ENCODE assay signal across 1 cellular context in the genomic region with DNA sequence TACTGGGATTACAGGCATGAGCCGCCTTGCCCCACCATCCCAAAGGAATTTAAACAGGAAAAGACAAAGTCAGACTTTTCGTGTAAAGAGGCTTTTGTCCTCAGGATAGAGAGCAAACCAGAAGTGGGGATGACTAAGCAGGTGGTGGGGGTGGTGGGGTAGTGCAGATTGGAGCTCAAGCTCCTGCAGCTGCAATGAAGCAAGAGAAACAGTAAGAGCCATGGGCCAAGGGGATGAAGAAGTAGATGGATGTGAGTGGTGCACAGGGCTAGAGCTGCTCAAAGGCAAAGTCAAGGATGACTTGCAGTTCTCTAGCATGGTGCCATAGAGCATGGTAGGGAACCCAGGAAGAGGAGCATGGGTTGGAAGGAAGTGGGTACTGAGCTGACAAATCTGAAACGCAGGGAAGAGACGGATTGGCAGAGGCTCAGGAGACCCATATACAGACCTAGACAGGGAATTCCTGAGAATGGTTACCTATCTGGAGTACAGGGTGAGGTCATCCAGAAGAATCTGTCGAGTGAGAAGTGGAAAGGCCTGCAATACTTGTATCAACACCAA.
TF ChIP-seq lines count a peak whose summit lies in the region.

No MANE protein-coding gene starts in this region.

TF ChIP-seq in K562, 482 proteins besides CTCF, POLR2A, EP300 and RAD21 (continued from another document):
- TF ChIP-seq CREM (IDR thresholded peaks at IDR 0.05; ENCODE audit: low read depth) (no peak), L3MBTL2 (IDR thresholded peaks at IDR 0.05) (no peak)
- TF ChIP-seq, protein P1, sequence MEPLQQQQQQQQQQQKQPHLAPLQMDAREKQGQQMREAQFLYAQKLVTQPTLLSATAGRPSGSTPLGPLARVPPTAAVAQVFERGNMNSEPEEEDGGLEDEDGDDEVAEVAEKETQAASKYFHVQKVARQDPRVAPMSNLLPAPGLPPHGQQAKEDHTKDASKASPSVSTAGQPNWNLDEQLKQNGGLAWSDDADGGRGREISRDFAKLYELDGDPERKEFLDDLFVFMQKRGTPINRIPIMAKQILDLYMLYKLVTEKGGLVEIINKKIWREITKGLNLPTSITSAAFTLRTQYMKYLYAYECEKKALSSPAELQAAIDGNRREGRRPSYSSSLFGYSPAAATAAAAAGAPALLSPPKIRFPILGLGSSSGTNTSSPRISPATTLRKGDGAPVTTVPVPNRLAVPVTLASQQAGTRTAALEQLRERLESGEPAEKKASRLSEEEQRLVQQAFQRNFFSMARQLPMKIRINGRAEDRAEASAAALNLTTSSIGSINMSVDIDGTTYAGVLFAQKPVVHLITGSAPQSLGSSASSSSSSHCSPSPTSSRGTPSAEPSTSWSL (CRISPR knock-in tag; IDR thresholded peaks at IDR 0.05; ENCODE audit: borderline replicate concordance), result no peak
TF ChIP-seq in K562: peak in this region for 14.
